26 cellular contexts compared by ENCODE assay signal in genomic region chr5:816176-816575, GRCh38. TPM values are rescaled to one million over a fixed set of nuclear protein-coding genes. Genes with fewer than 3 reads are reported as not detected.
"Had no signal": no experiment of that assay in that cellular context is flagged by ENCODE, and none has a peak within 500 bp of the region (broad histone marks: within the 10 kb centered on the region; RNA-seq: fewer than 3 reads in every experiment).

No MANE protein-coding gene starts in this region.

- H3K9me3 ChIP-seq: body of pancreas had no signal

- H3K27me3 ChIP-seq: body of pancreas, heart left ventricle had no signal

- ATAC-seq: activated CD4-positive, alpha-beta T cell treated with anti-CD3 and anti-CD28 coated beads for 36 hours; activated T-cell treated with anti-CD3 and anti-CD28 coated beads, Interleukin-2, amount 50 U/mL, for 72 hours; body of pancreas; heart left ventricle; T-helper 17 cell had no signal

- H3K27ac ChIP-seq: body of pancreas, epithelial cell of prostate, heart left ventricle had no signal

- H3K4me3 ChIP-seq: body of pancreas, heart left ventricle had no signal

- DNase-seq: activated CD4-positive, alpha-beta memory T cell treated with anti-CD3 and anti-CD28 coated beads, Interleukin-2, amount 10 ng/mL, durations not matched to agents 7 days and 5 days; activated CD4-positive, alpha-beta T cell treated with anti-CD3 and anti-CD28 coated beads for 36 hours; activated CD4-positive, alpha-beta T cell treated with anti-CD3 and anti-CD28 coated beads, Interleukin-2, amount 10 ng/mL, durations not matched to agents 24 days and 14 days; activated CD4-positive, CD25-positive, alpha-beta regulatory T cell; activated CD4-positive, CD25-positive, alpha-beta regulatory T cell treated with anti-CD3 and anti-CD28 coated beads, Interleukin-2, amount 50 U/mL, for 72 hours; activated CD8-positive, alpha-beta memory T cell treated with anti-CD3 and anti-CD28 coated beads, Interleukin-2, amount 50 U/mL, for 48 hours; activated gamma-delta T cell; activated naive CD4-positive, alpha-beta T cell; activated naive CD4-positive, alpha-beta T cell treated with anti-CD3 and anti-CD28 coated beads, Interleukin-2, amount 10 ng/mL, durations not matched to agents 7 days and 5 days; activated T-cell treated with anti-CD3 and anti-CD28 coated beads for 4 hours; activated T-cell treated with anti-CD3 and anti-CD28 coated beads, Interleukin-2, amount 50 U/mL, for 24 hours; activated T-cell treated with anti-CD3 and anti-CD28 coated beads, Interleukin-2, amount 50 U/mL, for 72 hours; amniotic stem cell; anterior cingulate cortex; body of pancreas; caudate nucleus; cortex of kidney; dermis blood vessel endothelial cell; effector CD4-positive, alpha-beta T cell; foreskin fibroblast; heart left ventricle; hypothalamus; T-helper 17 cell; T1000 had no signal

- H3K4me1 ChIP-seq: body of pancreas, heart left ventricle had no signal

RNA-seq across cellular contexts. Expression of gene ZDHHC11B, which starts 31.6 kb away (rescaled TPM):
- total RNA-seq: activated CD4-positive, alpha-beta memory T cell treated with anti-CD3 and anti-CD28 coated beads, Interleukin-2, amount 10 ng/mL, durations not matched to agents 7 days and 5 days; activated CD4-positive, alpha-beta T cell treated with anti-CD3 and anti-CD28 coated beads, Interleukin-2, amount 10 ng/mL, durations not matched to agents 24 days and 14 days; endothelial cell of umbilical vein had no signal
- polyA plus RNA-seq: endothelial cell of umbilical vein had no signal
